31 cellular contexts compared by ENCODE assay signal in the genomic region with DNA sequence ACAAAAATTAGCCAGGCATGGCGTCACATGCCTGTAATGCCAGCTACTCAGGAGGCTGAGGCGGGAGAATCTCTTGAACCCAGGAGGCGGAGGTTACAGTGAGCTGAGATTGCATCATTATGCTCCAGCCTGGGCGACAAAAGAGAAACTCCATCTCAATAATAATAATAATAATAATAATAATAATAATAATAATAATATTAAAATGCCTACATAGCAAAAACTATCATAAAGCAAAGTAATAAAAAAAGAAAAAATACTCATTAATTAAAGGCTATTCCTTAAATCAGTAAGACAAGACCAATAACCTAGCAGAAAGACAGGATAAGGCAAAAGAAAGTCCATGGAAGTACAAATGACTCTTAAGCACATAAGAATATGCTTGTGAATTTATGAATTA. TPM values are rescaled to one million over a fixed set of nuclear protein-coding genes. Genes with fewer than 3 reads are reported as not detected.
DNase-seq lines count a peak whose midpoint lies in the region; ATAC-seq, FAIRE-seq and TF ChIP-seq lines count a peak whose summit lies in the region.
"Had no signal": no experiment of that assay in that cellular context is flagged by ENCODE, and none has a peak within 500 bp of the region (broad histone marks: within the 10 kb centered on the region; RNA-seq: fewer than 3 reads in every experiment).

No MANE protein-coding gene starts in this region.

- H3K27me3 Mint-ChIP-seq in WTC11 (ENCODE audit: low read depth) = no peaks in the 10 kb centered on the region
- H3K27me3 Mint-ChIP-seq: B cell; CD4-positive, alpha-beta memory T cell; CD4-positive, alpha-beta T cell; CD4-positive, CD25-positive, alpha-beta regulatory T cell; CD8-positive, alpha-beta memory T cell had no signal

- POLR2A ChIA-PET in WTC11 (lab: Charles Lee) (no interaction called here), K562 (lab: Yijun Ruan, JAX) (interaction anchor here (0.6 kb wide), 1 partner anchor 56 kb away, joined by 3 read pairs; no protein-coding TSS in a partner anchor)

- TF ChIP-seq RAD21 in K562 (CRISPR knock-in tag; conservative IDR thresholded peaks at IDR 0.05 in 1 of 2, IDR thresholded peaks at IDR 0.05 in 1 of 2) = no peak

- peaks cover 6% of the 10 kb centered on the region; the same call in 1 of the 2 replicates for H3K4me1 Mint-ChIP-seq in WTC11
- H3K4me1 Mint-ChIP-seq: CD14-positive monocyte had no signal

- H3K27ac Mint-ChIP-seq in WTC11 = no peak overlapping the region
- H3K27ac Mint-ChIP-seq: B cell; CD14-positive monocyte; CD4-positive, alpha-beta memory T cell; CD4-positive, alpha-beta T cell; CD4-positive, CD25-positive, alpha-beta regulatory T cell; CD8-positive, alpha-beta memory T cell; CD8-positive, alpha-beta T cell had no signal

- no peak overlapping the region for H3K9ac ChIP-seq in K562 (ENCODE audit: insufficient read depth in 1 of 2, low read depth in 2 of 2, low read length in 2 of 2)
- H3K9ac ChIP-seq: BLaER1; BLaER1 treated with 17β-estradiol and CSF1 and Interleukin-3, amounts not matched to agents 10 nM and 100 nM had no signal

- no peak overlapping the region for H3K27ac ChIP-seq in K562 (ENCODE audit: extremely low read depth, low read depth, low read length)
- H3K27ac ChIP-seq: A549; BLaER1; BLaER1 treated with 17β-estradiol and CSF1 and Interleukin-3, amounts not matched to agents 10 nM and 100 nM; C4-2B had no signal

- CTCF ChIA-PET in WTC11 (lab: Charles Lee) (interaction anchor here (0.8 to 1.2 kb wide), 2 partner anchors 39 to 90 kb away, joined by 3 read pairs; no protein-coding TSS in a partner anchor), K562 (lab: Yijun Ruan, JAX; ENCODE audit: low intra/inter-chr PET ratio) (interaction anchor here (0.9 kb wide), 1 partner anchor 120 kb away, joined by 3 read pairs; no protein-coding TSS in a partner anchor)

- H3K4me3 ChIP-seq in K562 = no peak overlapping the region
- no peak overlapping the region for H3K4me3 ChIP-seq in foreskin fibroblast (ENCODE audit: low read depth in 1 of 2, low read length in 2 of 2)
- H3K4me3 ChIP-seq: A549; BLaER1; BLaER1 treated with 17β-estradiol and CSF1 and Interleukin-3, amounts not matched to agents 10 nM and 100 nM had no signal

- in situ Hi-C loops in K562 (cut with MboI) = no loop called here

- no peak for TF ChIP-seq POLR2A in K562 (conservative IDR thresholded peaks at IDR 0.05)

- H3K27me3 ChIP-seq in K562 (ENCODE audit: control insufficient read depth in 2 of 2, insufficient read depth in 2 of 2, low read length in 2 of 2) = no peaks in the 10 kb centered on the region
- H3K27me3 ChIP-seq: BE2C; BLaER1; BLaER1 treated with 17β-estradiol and CSF1 and Interleukin-3, amounts not matched to agents 10 nM and 100 nM had no signal

- no peaks in the 10 kb centered on the region for H3K9me3 ChIP-seq in K562 (replicated peaks; ENCODE audit: control insufficient read depth, insufficient read depth, low read depth, low read length)
- H3K9me3 ChIP-seq: A549, BE2C, BLaER1, Caco-2 had no signal

- H3K79me2 ChIP-seq in K562 (ENCODE audit: control insufficient read depth, insufficient read depth, low read length) = peaks cover 79% of the 10 kb centered on the region

- H2AFZ ChIP-seq in K562 (ENCODE audit: low read depth, low read length) = no peak overlapping the region

- no peak for DNase-seq in WTC11 (ENCODE audit: low spot score)
- no peak for DNase-seq in K562 (ENCODE audit: extremely low read depth in 1 of 4, low spot score in 3 of 4)
- DNase-seq in foreskin fibroblast = no peak
- DNase-seq: 8988T; ACHN; AML-193; BE2C; C1 segment of cervical spinal cord; Caco-2; Calu3; CD4-positive, alpha-beta memory T cell; CD4-positive, alpha-beta T cell; CD4-positive, CD25-positive, alpha-beta regulatory T cell; CD8-positive, alpha-beta memory T cell; CD8-positive, alpha-beta T cell; COR-L47; DMS 273 treated with DMSO at 0.1 percent for 48 hours; DMS153; DMS53; DMS79; DMS79 treated with DMSO at 0.1 percent for 48 hours; DND-41; EL had no signal

- no peak for TF ChIP-seq EP300 in K562 (IDR thresholded peaks at IDR 0.05; ENCODE audit: low read length)

- no peaks in the 10 kb centered on the region for H3K9me1 ChIP-seq in K562 (ENCODE audit: control insufficient read depth, insufficient read depth, low read length)

- H3K36me3 ChIP-seq in K562 (ENCODE audit: control insufficient read depth, insufficient read depth, low read length) = peaks cover 26% of the 10 kb centered on the region

- H4K20me1 ChIP-seq in K562 (replicated peaks; ENCODE audit: control insufficient read depth, insufficient read depth, low read length) = no peaks in the 10 kb centered on the region

- no peak for FAIRE-seq in K562 (lab: Jason Lieb, UNC)
- FAIRE-seq: A204.1, A549 had no signal

- ATAC-seq in WTC11 = no peak
- ATAC-seq in K562 = no peak
- ATAC-seq in HG03095 (IDR thresholded peaks at IDR 0.05; ENCODE audit: unreplicated experiment) = no peak
- ATAC-seq: A549; CD8-positive, alpha-beta T cell had no signal

- intact Hi-C loops in K562 (cut with micrococcal nuclease) = no loop called here

- H3K4me1 ChIP-seq in K562 (replicated peaks in 1 of 2; ENCODE audit: control insufficient read depth in 2 of 2, insufficient read depth in 2 of 2, low read length in 2 of 2) = peaks cover 4 to 10% of the 10 kb centered on the region in 2 experiments; a peak in 2 of 5 replicates

- H3K9me3 Mint-ChIP-seq in WTC11 = no peaks in the 10 kb centered on the region
- H3K9me3 Mint-ChIP-seq: CD4-positive, alpha-beta memory T cell; CD4-positive, alpha-beta T cell; CD4-positive, CD25-positive, alpha-beta regulatory T cell; CD8-positive, alpha-beta memory T cell; CD8-positive, alpha-beta T cell had no signal

- 0 out of 2 replicates have a peak, but pooled peaks cover 6% of the 10 kb centered on the region for H3K36me3 Mint-ChIP-seq in WTC11

- WGBS in K562 (ENCODE audit: insufficient coverage, low coverage, missing lambda C conversion rate) = 90% methylated on average over 4 of the region's 4 CpGs

- no peak overlapping the region for H3K4me3 Mint-ChIP-seq in WTC11
- H3K4me3 Mint-ChIP-seq: B cell; CD14-positive monocyte; CD4-positive, alpha-beta memory T cell; CD4-positive, alpha-beta T cell; CD4-positive, CD25-positive, alpha-beta regulatory T cell; CD8-positive, alpha-beta memory T cell; CD8-positive, alpha-beta T cell had no signal

- no TSS peak for BruUV-seq in K562 (replicated peaks; lab: Mats Ljungman, UMichigan)

- no peak overlapping the region for H3K4me2 ChIP-seq in K562 (ENCODE audit: insufficient read depth, low read length)
- H3K4me2 ChIP-seq: A549; BLaER1; BLaER1 treated with 17β-estradiol and CSF1 and Interleukin-3, amounts not matched to agents 10 nM and 100 nM had no signal

- TF ChIP-seq CTCF in WTC11 (IDR thresholded peaks at IDR 0.05) (no peak; the same call in 1 of the 2 replicates), K562 (IDR thresholded peaks at IDR 0.05 in 2 of 3, conservative IDR thresholded peaks at IDR 0.05 in 1 of 3; ENCODE audit: insufficient read depth in 2 of 3, low read depth in 1 of 3, low read length in 3 of 3) (no peak), foreskin fibroblast (IDR thresholded peaks at IDR 0.05; ENCODE audit: low read depth, low read length) (no peak)

RNA-seq across cellular contexts. Expression of gene MRPS27, which starts 50.0 kb away (rescaled TPM):
- total RNA-seq in WTC11 (2021) (80.1 to 96.9 TPM (median 91.0 TPM) in 3 replicates), K562 (2014; rRNA removed) (79.2 and 90.9 TPM in 2 replicates), K562 (2014; rRNA removed; fragmentation: Illumina TruSeq; extraction: Trizol) (127 and 130 TPM in 2 replicates), K562 (2015; rRNA removed; fragmentation: Illumina TruSeq; extraction: Trizol) (104 and 105 TPM in 2 replicates), K562 (2021) (96.7 and 97.6 TPM in 2 replicates)
- total RNA-seq in K562 (2011; cell fraction: chromatin; rRNA removed; ENCODE audit: low replicate concordance) = 113 and 199 TPM in 2 replicates
- total RNA-seq in K562 (2011; cell fraction: nucleolus; rRNA removed) = 69.4 and 77.0 TPM in 2 replicates
- 108 and 163 TPM in 2 replicates for total RNA-seq in K562 (2011; cell fraction: nucleoplasm; rRNA removed)
- polyA plus RNA-seq in K562 (2011; rRNA removed) (118 and 144 TPM in 2 replicates), K562 (2014; fragmentation: Illumina TruSeq; extraction: Trizol) (111 and 125 TPM in 2 replicates), K562 (2014; fragmentation: Nextera tagmentation; extraction: Ambion mirVana) (100 to 1,000 TPM; 106 to 122 TPM), K562 (2014; rRNA removed) (73.6 and 79.9 TPM in 2 replicates)
- polyA plus RNA-seq in K562 (2011; cell fraction: cytosol; rRNA removed) = 103 and 114 TPM in 2 replicates
- polyA plus RNA-seq in K562 (2011; cell fraction: nucleus; rRNA removed) = 77.8 and 78.9 TPM in 2 replicates
- polyA plus RNA-seq in K562 (2012) = 64.0 and 66.5 TPM in 2 replicates
- polyA minus RNA-seq in K562 (2011; rRNA and poly(A)+ RNA removed) = 143 and 145 TPM in 2 replicates
- 90.5 and 106 TPM in 2 replicates for polyA minus RNA-seq in K562 (2011; cell fraction: cytosol; rRNA and poly(A)+ RNA removed)
- 64.1 and 85.1 TPM in 2 replicates for polyA minus RNA-seq in K562 (2011; cell fraction: nucleus; rRNA and poly(A)+ RNA removed)

RNA-seq across cellular contexts. Expression of gene PTCD2, which starts 50.1 kb away (rescaled TPM):
- total RNA-seq in WTC11 (2021) = 13.0 to 14.3 TPM (median 13.8 TPM) in 3 replicates
- 14.6 and 25.8 TPM in 2 replicates for total RNA-seq in K562 (2011; cell fraction: chromatin; rRNA removed; ENCODE audit: low replicate concordance)
- 9.7 and 10.5 TPM in 2 replicates for total RNA-seq in K562 (2011; cell fraction: nucleolus; rRNA removed)
- 15.5 and 22.9 TPM in 2 replicates for total RNA-seq in K562 (2011; cell fraction: nucleoplasm; rRNA removed)
- 12.5 and 14.6 TPM in 2 replicates for total RNA-seq in K562 (2014; rRNA removed)
- total RNA-seq in K562 (2014; rRNA removed; fragmentation: Illumina TruSeq; extraction: Trizol) = 18.3 and 19.4 TPM in 2 replicates
- total RNA-seq in K562 (2015; rRNA removed; fragmentation: Illumina TruSeq; extraction: Trizol) = 11.9 and 12.6 TPM in 2 replicates
- total RNA-seq in K562 (2021) = 18.7 and 20.6 TPM in 2 replicates
- 24.7 and 28.5 TPM in 2 replicates for polyA plus RNA-seq in K562 (2011; rRNA removed)
- 10.2 and 14.1 TPM in 2 replicates for polyA plus RNA-seq in K562 (2011; cell fraction: cytosol; rRNA removed)
- polyA plus RNA-seq in K562 (2011; cell fraction: nucleus; rRNA removed) = 19.5 and 27.6 TPM in 2 replicates
- polyA plus RNA-seq in K562 (2012) = 11.1 and 11.4 TPM in 2 replicates
- polyA plus RNA-seq in K562 (2014; fragmentation: Illumina TruSeq; extraction: Trizol) = 13.6 and 14.6 TPM in 2 replicates
- 10 to 100 TPM; 18.6 to 19.6 TPM for polyA plus RNA-seq in K562 (2014; fragmentation: Nextera tagmentation; extraction: Ambion mirVana)
- polyA plus RNA-seq in K562 (2014; rRNA removed) = 14.1 and 18.8 TPM in 2 replicates
- polyA minus RNA-seq in K562 (2011; rRNA and poly(A)+ RNA removed) = 26.3 and 26.7 TPM in 2 replicates
- 8.0 and 8.8 TPM in 2 replicates for polyA minus RNA-seq in K562 (2011; cell fraction: cytosol; rRNA and poly(A)+ RNA removed)
- polyA minus RNA-seq in K562 (2011; cell fraction: nucleus; rRNA and poly(A)+ RNA removed) = 14.4 and 18.4 TPM in 2 replicates
